In genomic region chr20:62660768-62661167, GRCh38 we compare ENCODE assay signal across 37 cellular contexts. TPM values are rescaled to one million over a fixed set of nuclear protein-coding genes. Genes with fewer than 3 reads are reported as not detected.
"Had no signal": no experiment of that assay in that cellular context is flagged by ENCODE, and none has a peak within 500 bp of the region (broad histone marks: within the 10 kb centered on the region; RNA-seq: fewer than 3 reads in every experiment).

No MANE protein-coding gene starts in this region.

- H3K9me3 Mint-ChIP-seq: activated B cell treated with CpG ODN at 0.5 μM for 24 hours; activated CD4-positive, alpha-beta memory T cell treated with anti-CD3 and anti-CD28 coated beads for 36 hours; activated CD4-positive, alpha-beta T cell treated with anti-CD3 and anti-CD28 coated beads, Interleukin-2, amount 10 ng/mL, durations not matched to agents 24 days and 14 days; activated CD8-positive, alpha-beta T cell treated with anti-CD3 and anti-CD28 coated beads for 36 hours; activated naive CD4-positive, alpha-beta T cell treated with anti-CD3 and anti-CD28 coated beads for 36 hours; activated naive CD4-positive, alpha-beta T cell treated with anti-CD3 and anti-CD28 coated beads, Interleukin-2, amount 50 U/mL, for 24 hours; activated naive CD8-positive, alpha-beta T cell treated with anti-CD3 and anti-CD28 coated beads, Interleukin-2, amount 10 ng/mL, durations not matched to agents 7 days and 5 days; activated naive CD8-positive, alpha-beta T cell treated with anti-CD3 and anti-CD28 coated beads, Interleukin-2, amount 50 U/mL, for 24 hours; activated T-helper 2 cell treated with anti-CD3 and anti-CD28 coated beads, Interferon-gamma antibody, Interleukin-2, Interleukin-4, amounts not matched to agents 10 μg/mL and 5 μg/mL and 100 μg/mL, durations not matched to agents 14 hours and 24 hours and 36 hours; brain; central memory CD8-positive, alpha-beta T cell; T-helper 1 cell treated with Interleukin-12 subunit alpha and Interleukin-12 subunit beta and Interleukin-4 antibody, amounts not matched to agents 30 μg/mL and 1 μg/mL, for 36 hours; T-helper 2 cell treated with Interferon-gamma antibody and Interleukin-4, amounts not matched to agents 5 μg/mL and 100 μg/mL, for 36 hours had no signal

- H3K4me3 ChIP-seq: ascending aorta, cardiac muscle cell had no signal

- H3K27me3 ChIP-seq: ascending aorta, cardiac muscle cell had no signal

- ATAC-seq: activated CD8-positive, alpha-beta T cell treated with anti-CD3 and anti-CD28 coated beads for 36 hours; activated naive CD8-positive, alpha-beta T cell treated with anti-CD3 and anti-CD28 coated beads, Interleukin-2, amount 50 U/mL, for 24 hours had no signal

- H3K27ac Mint-ChIP-seq: activated B cell treated with CpG ODN at 0.5 μM for 24 hours; activated CD4-positive, alpha-beta memory T cell treated with anti-CD3 and anti-CD28 coated beads for 36 hours; activated CD4-positive, alpha-beta T cell treated with anti-CD3 and anti-CD28 coated beads, Interleukin-2, amount 10 ng/mL, durations not matched to agents 24 days and 14 days; activated CD8-positive, alpha-beta T cell treated with anti-CD3 and anti-CD28 coated beads for 36 hours; activated naive CD4-positive, alpha-beta T cell treated with anti-CD3 and anti-CD28 coated beads for 36 hours; activated naive CD4-positive, alpha-beta T cell treated with anti-CD3 and anti-CD28 coated beads, Interleukin-2, amount 50 U/mL, for 24 hours; activated naive CD8-positive, alpha-beta T cell; activated naive CD8-positive, alpha-beta T cell treated with anti-CD3 and anti-CD28 coated beads, Interleukin-2, amount 10 ng/mL, durations not matched to agents 7 days and 5 days; activated naive CD8-positive, alpha-beta T cell treated with anti-CD3 and anti-CD28 coated beads, Interleukin-2, amount 50 U/mL, for 24 hours; activated T-helper 2 cell treated with anti-CD3 and anti-CD28 coated beads, Interferon-gamma antibody, Interleukin-2, Interleukin-4, amounts not matched to agents 10 μg/mL and 5 μg/mL and 100 μg/mL, durations not matched to agents 14 hours and 24 hours and 36 hours; T-helper 1 cell treated with Interleukin-12 subunit alpha and Interleukin-12 subunit beta and Interleukin-4 antibody, amounts not matched to agents 30 μg/mL and 1 μg/mL, for 36 hours; T-helper 2 cell treated with Interferon-gamma antibody and Interleukin-4, amounts not matched to agents 5 μg/mL and 100 μg/mL, for 36 hours had no signal

- H3K36me3 Mint-ChIP-seq: activated naive CD8-positive, alpha-beta T cell; brain had no signal

- H3K4me1 Mint-ChIP-seq: activated naive CD4-positive, alpha-beta T cell treated with anti-CD3 and anti-CD28 coated beads, Interleukin-2, amount 50 U/mL, for 24 hours; activated naive CD8-positive, alpha-beta T cell treated with anti-CD3 and anti-CD28 coated beads, Interleukin-2, amount 50 U/mL, for 24 hours; central memory CD8-positive, alpha-beta T cell had no signal

- H3K4me1 ChIP-seq: ascending aorta had no signal

- H3K9me3 ChIP-seq: ascending aorta had no signal

- H3K27ac ChIP-seq: ascending aorta, cardiac muscle cell, VCaP had no signal

- DNase-seq: activated B cell treated with CpG ODN at 0.5 μM for 24 hours; activated CD4-positive, alpha-beta memory T cell treated with anti-CD3 and anti-CD28 coated beads for 36 hours; activated CD4-positive, alpha-beta T cell treated with anti-CD3 and anti-CD28 coated beads for 4 hours; activated CD4-positive, alpha-beta T cell treated with anti-CD3 and anti-CD28 coated beads, Interleukin-2, amount 10 ng/mL, durations not matched to agents 24 days and 14 days; activated CD4-positive, alpha-beta T cell treated with anti-CD3 and anti-CD28 coated beads, Interleukin-2, amount 50 U/mL, for 1 hour; activated CD4-positive, alpha-beta T cell treated with anti-CD3 and anti-CD28 coated beads, Interleukin-2, amount 50 U/mL, for 4 hours; activated CD4-positive, CD25-positive, alpha-beta regulatory T cell treated with anti-CD3 and anti-CD28 coated beads, Interleukin-2, amount 50 U/mL, for 72 hours; activated CD8-positive, alpha-beta memory T cell treated with anti-CD3 and anti-CD28 coated beads, Interleukin-2, amount 50 U/mL, for 4 hours; activated CD8-positive, alpha-beta T cell treated with anti-CD3 and anti-CD28 coated beads for 36 hours; activated effector memory CD4-positive, alpha-beta T cell treated with Interleukin-2 at 50 U/mL for 16 hours; activated gamma-delta T cell; activated naive CD4-positive, alpha-beta T cell treated with anti-CD3 and anti-CD28 coated beads for 36 hours; activated naive CD8-positive, alpha-beta T cell treated with anti-CD3 and anti-CD28 coated beads, Interleukin-2, amount 10 ng/mL, durations not matched to agents 7 days and 5 days; activated naive CD8-positive, alpha-beta T cell treated with anti-CD3 and anti-CD28 coated beads, Interleukin-2, amount 50 U/mL, for 24 hours; activated T-cell treated with anti-CD3 and anti-CD28 coated beads for 4 hours; activated T-cell treated with anti-CD3 and anti-CD28 coated beads, Interleukin-2, amount 50 U/mL, for 1 hour; activated T-cell treated with anti-CD3 and anti-CD28 coated beads, Interleukin-2, amount 50 U/mL, for 48 hours; amygdala; anterior cingulate cortex; caudate nucleus; cerebellar nuclear complex; SW 1271; T-helper 1 cell; T-helper 2 cell; T-helper 9 cell had no signal

- H3K36me3 ChIP-seq: ascending aorta, cardiac muscle cell had no signal

- H3K4me3 Mint-ChIP-seq: activated B cell treated with CpG ODN at 0.5 μM for 24 hours; activated CD4-positive, alpha-beta memory T cell treated with anti-CD3 and anti-CD28 coated beads for 36 hours; activated CD4-positive, alpha-beta T cell treated with anti-CD3 and anti-CD28 coated beads, Interleukin-2, amount 10 ng/mL, durations not matched to agents 24 days and 14 days; activated CD8-positive, alpha-beta T cell treated with anti-CD3 and anti-CD28 coated beads for 36 hours; activated naive CD4-positive, alpha-beta T cell treated with anti-CD3 and anti-CD28 coated beads for 36 hours; activated naive CD4-positive, alpha-beta T cell treated with anti-CD3 and anti-CD28 coated beads, Interleukin-2, amount 50 U/mL, for 24 hours; activated naive CD8-positive, alpha-beta T cell; activated naive CD8-positive, alpha-beta T cell treated with anti-CD3 and anti-CD28 coated beads, Interleukin-2, amount 10 ng/mL, durations not matched to agents 7 days and 5 days; activated naive CD8-positive, alpha-beta T cell treated with anti-CD3 and anti-CD28 coated beads, Interleukin-2, amount 50 U/mL, for 24 hours; brain; central memory CD8-positive, alpha-beta T cell; T-helper 1 cell treated with Interleukin-12 subunit alpha and Interleukin-12 subunit beta and Interleukin-4 antibody, amounts not matched to agents 30 μg/mL and 1 μg/mL, for 36 hours; T-helper 2 cell treated with Interferon-gamma antibody and Interleukin-4, amounts not matched to agents 5 μg/mL and 100 μg/mL, for 36 hours had no signal

- H3K27me3 Mint-ChIP-seq: activated B cell treated with CpG ODN at 0.5 μM for 24 hours; activated CD4-positive, alpha-beta memory T cell treated with anti-CD3 and anti-CD28 coated beads for 36 hours; activated CD4-positive, alpha-beta T cell treated with anti-CD3 and anti-CD28 coated beads, Interleukin-2, amount 10 ng/mL, durations not matched to agents 24 days and 14 days; activated CD8-positive, alpha-beta T cell treated with anti-CD3 and anti-CD28 coated beads for 36 hours; activated naive CD4-positive, alpha-beta T cell treated with anti-CD3 and anti-CD28 coated beads, Interleukin-2, amount 50 U/mL, for 24 hours; activated naive CD8-positive, alpha-beta T cell; activated naive CD8-positive, alpha-beta T cell treated with anti-CD3 and anti-CD28 coated beads, Interleukin-2, amount 10 ng/mL, durations not matched to agents 7 days and 5 days; activated naive CD8-positive, alpha-beta T cell treated with anti-CD3 and anti-CD28 coated beads, Interleukin-2, amount 50 U/mL, for 24 hours; central memory CD8-positive, alpha-beta T cell had no signal

RNA-seq across cellular contexts. Expression of gene NTSR1, which starts 47.9 kb away (rescaled TPM):
- total RNA-seq: activated B cell treated with CpG ODN at 0.5 μM for 24 hours; activated CD4-positive, alpha-beta memory T cell treated with anti-CD3 and anti-CD28 coated beads for 36 hours; activated CD4-positive, alpha-beta T cell treated with anti-CD3 and anti-CD28 coated beads, Interleukin-2, amount 10 ng/mL, durations not matched to agents 24 days and 14 days; activated CD8-positive, alpha-beta memory T cell treated with anti-CD3 and anti-CD28 coated beads for 36 hours; activated CD8-positive, alpha-beta T cell treated with anti-CD3 and anti-CD28 coated beads for 36 hours; activated naive CD4-positive, alpha-beta T cell treated with anti-CD3 and anti-CD28 coated beads for 36 hours; activated T-helper 2 cell treated with anti-CD3 and anti-CD28 coated beads, Interferon-gamma antibody, Interleukin-2, Interleukin-4, amounts not matched to agents 10 μg/mL and 5 μg/mL and 100 μg/mL, durations not matched to agents 14 hours and 24 hours and 36 hours; ascending aorta; bronchial epithelial cell had no signal
- polyA plus RNA-seq: cardiac muscle cell had no signal
